Comparison of ENCODE assay signal across 8 cellular contexts in genomic region chr16:13997933-13998332, GRCh38.
DNase-seq lines count a peak whose midpoint lies in the region; ATAC-seq and TF ChIP-seq lines count a peak whose summit lies in the region.

No MANE protein-coding gene starts in this region.

- H3K9ac ChIP-seq in SU-DHL-6 (ENCODE audit: low read length) = no peak overlapping the region

- H4K20me1 ChIP-seq in SU-DHL-6 (ENCODE audit: low read depth, low read length) = no peaks in the 10 kb centered on the region

- peak overlapping the region; percentile 23 for H2AFZ ChIP-seq in SU-DHL-6 (ENCODE audit: low read depth, low read length, severe bottlenecking)

- DNase-seq in DMS53 (lab: John Stamatoyannopoulos, UW) (peak; percentile 98), GM19240 (ENCODE audit: insufficient read length, low spot score) (peak; percentile 33), D341Med (ENCODE audit: low spot score) (no peak)
- no peak for DNase-seq in stimulated activated CD4-positive, alpha-beta T cell treated with anti-CD3 and anti-CD28 coated beads, Interleukin-2, amount 100 ng/mL, for 24 hours
- DNase-seq in stimulated activated naive CD4-positive, alpha-beta T cell treated with Interleukin-2 at 50 U/mL for 16 hours (lab: John Stamatoyannopoulos, UW) = no peak
- DNase-seq in effector CD4-positive, alpha-beta T cell = no peak

- no peaks in the 10 kb centered on the region for H3K79me2 ChIP-seq in SU-DHL-6 (ENCODE audit: insufficient read depth, low read length)

- H3K27me3 ChIP-seq in SU-DHL-6 (ENCODE audit: low read length) = no peaks in the 10 kb centered on the region

- H3F3A ChIP-seq in SU-DHL-6 (ENCODE audit: insufficient read depth) = 0 out of 2 replicates have a peak, but pooled peaks cover 6% of the 10 kb centered on the region

- ATAC-seq in HG03342 (IDR thresholded peaks at IDR 0.05; ENCODE audit: unreplicated experiment) = peak; percentile 83

- no peak overlapping the region for H3K4me3 ChIP-seq in SU-DHL-6 (ENCODE audit: insufficient read depth, low read length, poor library complexity, severe bottlenecking)

- peak overlapping the region; percentile 38 for H3K4me2 ChIP-seq in SU-DHL-6 (ENCODE audit: low read depth, low read length, poor library complexity, severe bottlenecking)

- no peaks in the 10 kb centered on the region for H3K36me3 ChIP-seq in SU-DHL-6 (ENCODE audit: low read length)

- H3K9me3 ChIP-seq in SU-DHL-6 (ENCODE audit: insufficient read depth, low read length) = no peaks in the 10 kb centered on the region

- no peaks in the 10 kb centered on the region for H3K9me2 ChIP-seq in SU-DHL-6 (replicated peaks; ENCODE audit: insufficient read depth, low read length)

- TF ChIP-seq CTCF in SU-DHL-6 (IDR thresholded peaks at IDR 0.05; ENCODE audit: insufficient read depth, low read length, poor library complexity, severe bottlenecking) = no peak

- H3K27ac ChIP-seq in SU-DHL-6 (ENCODE audit: low read depth, low read length) = peak overlapping the region; percentile 56

Comparison
In these comparisons a context has a peak if more than half of its experiments do, and no peak if none do; other contexts are left out.
1. DNase-seq: peak in DMS53 (single experiment) and GM19240 (single experiment); none in stimulated activated CD4-positive, alpha-beta T cell treated with anti-CD3 and anti-CD28 coated beads, Interleukin-2, amount 100 ng/mL, for 24 hours (0 of 2), D341Med (single experiment), stimulated activated naive CD4-positive, alpha-beta T cell treated with Interleukin-2 at 50 U/mL for 16 hours (single experiment) and effector CD4-positive, alpha-beta T cell (single experiment).